Comparison of ENCODE assay signal across 10 cellular contexts in the genomic region with DNA sequence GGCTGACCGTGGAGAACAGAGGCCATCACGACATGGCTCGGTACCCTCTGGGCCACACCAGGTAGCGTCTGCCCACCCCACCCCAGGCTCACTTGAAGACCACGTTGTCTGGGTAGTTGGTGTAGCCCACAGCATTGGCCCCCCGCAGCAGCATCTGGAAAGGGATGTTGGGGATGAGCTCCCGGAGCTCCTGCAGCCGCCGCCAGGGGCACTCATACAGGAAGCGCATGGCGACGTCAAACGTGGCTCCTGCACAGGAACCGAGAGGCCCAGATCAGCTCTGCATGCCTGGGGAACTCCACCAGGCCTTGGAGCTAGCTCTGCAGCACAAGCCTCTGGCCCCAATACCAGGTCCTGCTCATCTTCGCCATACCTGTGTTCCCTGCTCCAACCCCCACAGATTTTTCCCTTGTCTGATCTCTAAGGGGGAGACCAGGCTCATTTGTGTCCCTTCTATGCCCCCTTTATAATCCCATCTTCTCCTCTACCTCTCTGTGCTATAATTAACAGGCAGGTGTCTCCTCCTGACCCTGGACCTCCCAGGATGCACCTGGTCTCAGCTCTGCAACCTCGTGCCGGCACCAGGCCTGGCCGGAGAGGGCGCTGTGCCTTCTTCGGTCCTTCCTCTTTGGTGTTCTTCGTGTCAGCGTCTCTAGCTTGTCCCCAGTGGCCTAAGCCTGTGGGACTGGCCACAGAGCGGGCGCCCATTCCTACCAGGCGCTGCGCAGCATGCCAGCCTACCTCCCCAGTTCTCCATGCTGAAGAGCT. TPM values are rescaled to one million over a fixed set of nuclear protein-coding genes. Genes with fewer than 3 reads are reported as not detected.
DNase-seq lines count a peak whose midpoint lies in the region; ATAC-seq, FAIRE-seq and TF ChIP-seq lines count a peak whose summit lies in the region.
"Had no signal": no experiment of that assay in that cellular context is flagged by ENCODE, and none has a peak within 500 bp of the region (broad histone marks: within the 10 kb centered on the region; RNA-seq: fewer than 3 reads in every experiment).

No MANE protein-coding gene starts in this region.

- H3K27ac ChIP-seq in right cardiac atrium (ENCODE audit: low read length) (no peak overlapping the region), heart right ventricle (no peak overlapping the region)

- H3K36me3 ChIP-seq in heart right ventricle: peaks cover 0 to 25% (median 6%) of the 10 kb centered on the region in 9 donors

- DNase-seq in right cardiac atrium (peak in 2 of 3 donors; percentile 47 to 51), heart right ventricle (no peak), NB4 (ENCODE audit: low read depth) (no peak), cardiac fibroblast (ENCODE audit: low read depth in 2 of 2) (no peak), NCI-H510A treated with DMSO at 0.1 percent for 48 hours (lab: John Stamatoyannopoulos, UW) (no peak), mesenteric fat pad (ENCODE audit: low spot score) (no peak), urothelium cell line (ENCODE audit: low spot score) (no peak)
- DNase-seq in stimulated activated naive CD8-positive, alpha-beta T cell treated with anti-CD3 and anti-CD28 coated beads, Interleukin-15, amount 100 ng/mL, for 72 hours: no peak
- DNase-seq: DND-41 had no signal

- intact Hi-C loops in right cardiac atrium (cut with DNase I): no loop called here
- intact Hi-C loops in heart right ventricle (cut with DNase I): no loop called here

- 71% methylated on average over 26 of the region's 26 CpGs for WGBS in right cardiac atrium
- WGBS in heart right ventricle, 2 donors: 71 to 75% methylated on average over 26 of the region's 26 CpGs

- TF ChIP-seq CTCF in heart right ventricle (IDR thresholded peaks at IDR 0.05) (no peak), NB4 (IDR thresholded peaks at IDR 0.05; ENCODE audit: low read depth, low read length) (peak; percentile 4), cardiac fibroblast (IDR thresholded peaks at IDR 0.05; ENCODE audit: low read depth, low read length) (peak; percentile 5)

- H3K27ac Mint-ChIP-seq in stimulated activated naive CD8-positive, alpha-beta T cell treated with anti-CD3 and anti-CD28 coated beads, Interleukin-15, amount 100 ng/mL, for 72 hours: peak overlapping the region in 1 of 2 donors; percentile 37

- no peak for TF ChIP-seq POLR2A in NB4 (IDR thresholded peaks at IDR 0.05; ENCODE audit: extremely low read depth, insufficient read length)

- H3K9me3 ChIP-seq in right cardiac atrium (ENCODE audit: control insufficient read depth, low read length) (no peaks in the 10 kb centered on the region), heart right ventricle (no peaks in the 10 kb centered on the region)

- H3K4me1 ChIP-seq in right cardiac atrium (ENCODE audit: control insufficient read depth, insufficient read depth, low read length) (peaks cover 3% of the 10 kb centered on the region), heart right ventricle (peaks cover 0 to 10% (median 7%) of the 10 kb centered on the region in 9 donors)

- no peaks in the 10 kb centered on the region for H3K27me3 Mint-ChIP-seq in stimulated activated naive CD8-positive, alpha-beta T cell treated with anti-CD3 and anti-CD28 coated beads, Interleukin-15, amount 100 ng/mL, for 72 hours

- H3K4me3 ChIP-seq in right cardiac atrium (ENCODE audit: low read length): no peak overlapping the region
- H3K4me3 ChIP-seq in heart right ventricle: no peak overlapping the region
- H3K4me3 ChIP-seq in NB4 (ENCODE audit: low read depth, low read length): no peak overlapping the region
- H3K4me3 ChIP-seq in cardiac fibroblast (replicated peaks in 1 of 2; ENCODE audit: low read depth in 2 of 2, low read length in 2 of 2): no peak overlapping the region

- H3K27me3 ChIP-seq in right cardiac atrium (ENCODE audit: control insufficient read depth, insufficient read depth): no peaks in the 10 kb centered on the region
- H3K27me3 ChIP-seq in heart right ventricle: no peaks in the 10 kb centered on the region

- peaks cover 20% of the 10 kb centered on the region for H3K4me1 Mint-ChIP-seq in stimulated activated naive CD8-positive, alpha-beta T cell treated with anti-CD3 and anti-CD28 coated beads, Interleukin-15, amount 100 ng/mL, for 72 hours

- H3K4me3 Mint-ChIP-seq in stimulated activated naive CD8-positive, alpha-beta T cell treated with anti-CD3 and anti-CD28 coated beads, Interleukin-15, amount 100 ng/mL, for 72 hours: peak overlapping the region; percentile 3 to 4

- no peak for ATAC-seq in right cardiac atrium
- no peak for ATAC-seq in heart right ventricle
- ATAC-seq in stimulated activated naive CD8-positive, alpha-beta T cell treated with anti-CD3 and anti-CD28 coated beads, Interleukin-15, amount 100 ng/mL, for 72 hours: no peak
- ATAC-seq: esophagus mucosa had no signal

- no peak for FAIRE-seq in urothelium cell line (lab: Jason Lieb, UNC)

- H3K9me3 Mint-ChIP-seq in stimulated activated naive CD8-positive, alpha-beta T cell treated with anti-CD3 and anti-CD28 coated beads, Interleukin-15, amount 100 ng/mL, for 72 hours: no peaks in the 10 kb centered on the region

RNA-seq across cellular contexts. Expression of a gene that starts 5.0 kb away (rescaled TPM):
- total RNA-seq in right cardiac atrium (10 to 100 TPM; 10.8 to 14.6 (median 11.6) TPM), heart right ventricle (10 to 100 TPM in 9 of 10 donors, 1 to 10 TPM in 1; 9.1 to 20.7 (median 13.6) TPM), mesenteric fat pad (25.6 TPM)
- polyA plus RNA-seq in right cardiac atrium (11.8 TPM), heart right ventricle (10 to 100 TPM; 13.7 to 33.1 TPM)

RNA-seq across cellular contexts. Expression of a gene that starts 8.6 kb away (rescaled TPM):
- total RNA-seq in right cardiac atrium: 1 to 10 TPM; 5.3 to 9.4 (median 6.8) TPM
- polyA plus RNA-seq in right cardiac atrium: 4.8 TPM
- 1 to 10 TPM; 2.5 to 7.5 (median 4.9) TPM for total RNA-seq in heart right ventricle
- 1 to 10 TPM; 3.4 to 9.2 TPM for polyA plus RNA-seq in heart right ventricle
- 14.1 TPM for total RNA-seq in mesenteric fat pad

Comparison
In these comparisons a context has a peak if more than half of its experiments do, and no peak if none do; other contexts are left out.
1. DNase-seq: peak in right cardiac atrium (2 of 3); none in heart right ventricle (0 of 2), NB4 (single experiment), cardiac fibroblast (0 of 2), stimulated activated naive CD8-positive, alpha-beta T cell treated with anti-CD3 and anti-CD28 coated beads, Interleukin-15, amount 100 ng/mL, for 72 hours (0 of 2), NCI-H510A treated with DMSO at 0.1 percent for 48 hours (single experiment), mesenteric fat pad (single experiment) and urothelium cell line (single experiment).
2. CTCF ChIP-seq: peak in NB4 (single experiment) and cardiac fibroblast (single experiment); none in heart right ventricle (0 of 9).